In the genomic region with DNA sequence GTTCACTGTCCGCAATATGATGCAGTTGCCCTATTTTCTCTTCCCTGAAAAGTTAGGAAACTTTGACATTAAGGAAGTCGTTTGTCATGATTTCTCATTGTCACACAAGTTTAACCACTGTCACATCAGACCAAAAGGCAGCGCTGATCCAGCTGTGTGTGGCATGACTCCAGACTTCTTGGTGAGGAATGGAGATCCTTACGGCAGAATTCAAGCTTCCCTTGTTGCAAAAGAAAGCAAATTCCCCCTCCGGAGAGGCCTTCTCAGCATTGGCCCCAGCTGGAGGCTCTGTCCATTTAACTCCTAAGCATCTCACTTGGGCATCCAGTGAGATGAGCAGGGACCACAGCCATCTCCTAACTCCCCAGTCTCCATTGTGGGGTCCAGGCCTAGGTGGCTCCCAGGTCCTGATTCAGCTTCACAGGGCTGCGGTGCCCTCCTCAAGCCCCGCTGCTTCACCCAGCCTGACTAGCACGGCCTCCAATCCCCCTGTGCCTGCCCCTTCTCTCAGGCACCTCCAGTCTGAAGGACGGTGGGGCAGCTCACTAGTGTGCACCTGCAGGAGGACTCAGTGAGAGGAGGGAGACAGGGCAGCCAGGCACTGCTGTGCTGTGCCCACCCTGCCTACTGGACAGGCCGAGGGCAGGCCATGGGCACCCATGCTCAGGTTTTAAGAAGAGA, we compare ENCODE assay signal across 1 cellular context.
TF ChIP-seq lines count a peak whose summit lies in the region.

No MANE protein-coding gene starts in this region.

TF ChIP-seq in K562, 482 proteins besides CTCF, POLR2A, EP300 and RAD21 (continued from another document):
- TF ChIP-seq, protein P1, sequence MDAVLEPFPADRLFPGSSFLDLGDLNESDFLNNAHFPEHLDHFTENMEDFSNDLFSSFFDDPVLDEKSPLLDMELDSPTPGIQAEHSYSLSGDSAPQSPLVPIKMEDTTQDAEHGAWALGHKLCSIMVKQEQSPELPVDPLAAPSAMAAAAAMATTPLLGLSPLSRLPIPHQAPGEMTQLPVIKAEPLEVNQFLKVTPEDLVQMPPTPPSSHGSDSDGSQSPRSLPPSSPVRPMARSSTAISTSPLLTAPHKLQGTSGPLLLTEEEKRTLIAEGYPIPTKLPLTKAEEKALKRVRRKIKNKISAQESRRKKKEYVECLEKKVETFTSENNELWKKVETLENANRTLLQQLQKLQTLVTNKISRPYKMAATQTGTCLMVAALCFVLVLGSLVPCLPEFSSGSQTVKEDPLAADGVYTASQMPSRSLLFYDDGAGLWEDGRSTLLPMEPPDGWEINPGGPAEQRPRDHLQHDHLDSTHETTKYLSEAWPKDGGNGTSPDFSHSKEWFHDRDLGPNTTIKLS (IDR thresholded peaks at IDR 0.05; ENCODE audit: borderline replicate concordance, low read depth) = no peak
- no peak for TF ChIP-seq POLR2G (IDR thresholded peaks at IDR 0.05; ENCODE audit: low read depth, low read length)
- TF ChIP-seq NFYB (IDR thresholded peaks at IDR 0.05; ENCODE audit: extremely low read depth, insufficient read length) = no peak
- TF ChIP-seq TCFL5 (CRISPR knock-in tag; conservative IDR thresholded peaks at IDR 0.05) = no peak
- TF ChIP-seq CTBP1 (IDR thresholded peaks at IDR 0.05; ENCODE audit: borderline replicate concordance) = no peak
- no peak for TF ChIP-seq ZNF79 (CRISPR knock-in tag; IDR thresholded peaks at IDR 0.05; ENCODE audit: low read depth)
- TF ChIP-seq, protein P2, sequence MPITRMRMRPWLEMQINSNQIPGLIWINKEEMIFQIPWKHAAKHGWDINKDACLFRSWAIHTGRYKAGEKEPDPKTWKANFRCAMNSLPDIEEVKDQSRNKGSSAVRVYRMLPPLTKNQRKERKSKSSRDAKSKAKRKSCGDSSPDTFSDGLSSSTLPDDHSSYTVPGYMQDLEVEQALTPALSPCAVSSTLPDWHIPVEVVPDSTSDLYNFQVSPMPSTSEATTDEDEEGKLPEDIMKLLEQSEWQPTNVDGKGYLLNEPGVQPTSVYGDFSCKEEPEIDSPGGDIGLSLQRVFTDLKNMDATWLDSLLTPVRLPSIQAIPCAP (CRISPR knock-in tag; IDR thresholded peaks at IDR 0.05; ENCODE audit: borderline replicate concordance) = no peak
- TF ChIP-seq, protein P3, sequence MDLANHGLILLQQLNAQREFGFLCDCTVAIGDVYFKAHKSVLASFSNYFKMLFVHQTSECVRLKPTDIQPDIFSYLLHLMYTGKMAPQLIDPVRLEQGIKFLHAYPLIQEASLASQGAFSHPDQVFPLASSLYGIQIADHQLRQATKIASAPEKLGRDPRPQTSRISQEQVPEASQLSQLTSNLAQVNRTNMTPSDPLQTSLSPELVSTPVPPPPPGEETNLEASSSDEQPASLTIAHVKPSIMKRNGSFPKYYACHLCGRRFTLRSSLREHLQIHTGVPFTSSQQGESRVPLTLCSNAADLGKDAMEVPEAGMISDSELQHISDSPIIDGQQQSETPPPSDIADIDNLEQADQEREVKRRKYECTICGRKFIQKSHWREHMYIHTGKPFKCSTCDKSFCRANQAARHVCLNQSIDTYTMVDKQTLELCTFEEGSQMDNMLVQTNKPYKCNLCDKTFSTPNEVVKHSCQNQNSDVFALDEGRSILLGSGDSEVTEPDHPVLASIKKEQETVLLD (IDR thresholded peaks at IDR 0.05) = no peak
- TF ChIP-seq WHSC1 (IDR thresholded peaks at IDR 0.05; ENCODE audit: low read length) = no peak
- no peak for TF ChIP-seq RBM39 (optimal IDR thresholded peaks at IDR 0.05; ENCODE audit: low read depth, low read length)
- TF ChIP-seq HDAC2 (IDR thresholded peaks at IDR 0.05) = no peak
- no peak for TF ChIP-seq ELF4 (CRISPR knock-in tag; IDR thresholded peaks at IDR 0.05)
- TF ChIP-seq LCOR (CRISPR knock-in tag; IDR thresholded peaks at IDR 0.05) = no peak
- TF ChIP-seq, protein P4, sequence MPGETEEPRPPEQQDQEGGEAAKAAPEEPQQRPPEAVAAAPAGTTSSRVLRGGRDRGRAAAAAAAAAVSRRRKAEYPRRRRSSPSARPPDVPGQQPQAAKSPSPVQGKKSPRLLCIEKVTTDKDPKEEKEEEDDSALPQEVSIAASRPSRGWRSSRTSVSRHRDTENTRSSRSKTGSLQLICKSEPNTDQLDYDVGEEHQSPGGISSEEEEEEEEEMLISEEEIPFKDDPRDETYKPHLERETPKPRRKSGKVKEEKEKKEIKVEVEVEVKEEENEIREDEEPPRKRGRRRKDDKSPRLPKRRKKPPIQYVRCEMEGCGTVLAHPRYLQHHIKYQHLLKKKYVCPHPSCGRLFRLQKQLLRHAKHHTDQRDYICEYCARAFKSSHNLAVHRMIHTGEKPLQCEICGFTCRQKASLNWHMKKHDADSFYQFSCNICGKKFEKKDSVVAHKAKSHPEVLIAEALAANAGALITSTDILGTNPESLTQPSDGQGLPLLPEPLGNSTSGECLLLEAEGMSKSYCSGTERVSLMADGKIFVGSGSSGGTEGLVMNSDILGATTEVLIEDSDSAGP (CRISPR knock-in tag; IDR thresholded peaks at IDR 0.05) = no peak
- TF ChIP-seq, protein P5, sequence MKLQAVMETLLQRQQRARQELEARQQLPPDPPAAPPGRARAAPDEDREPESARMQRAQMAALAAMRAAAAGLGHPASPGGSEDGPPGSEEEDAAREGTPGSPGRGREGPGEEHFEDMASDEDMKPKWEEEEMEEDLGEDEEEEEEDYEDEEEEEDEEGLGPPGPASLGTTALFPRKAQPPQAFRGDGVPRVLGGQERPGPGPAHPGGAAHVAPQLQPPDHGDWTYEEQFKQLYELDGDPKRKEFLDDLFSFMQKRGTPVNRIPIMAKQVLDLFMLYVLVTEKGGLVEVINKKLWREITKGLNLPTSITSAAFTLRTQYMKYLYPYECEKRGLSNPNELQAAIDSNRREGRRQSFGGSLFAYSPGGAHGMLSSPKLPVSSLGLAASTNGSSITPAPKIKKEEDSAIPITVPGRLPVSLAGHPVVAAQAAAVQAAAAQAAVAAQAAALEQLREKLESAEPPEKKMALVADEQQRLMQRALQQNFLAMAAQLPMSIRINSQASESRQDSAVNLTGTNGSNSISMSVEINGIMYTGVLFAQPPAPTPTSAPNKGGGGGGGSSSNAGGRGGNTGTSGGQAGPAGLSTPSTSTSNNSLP (IDR thresholded peaks at IDR 0.05; ENCODE audit: borderline replicate concordance, low read depth, low read length) = no peak
- no peak for TF ChIP-seq ZNF324 (CRISPR knock-in tag; IDR thresholded peaks at IDR 0.05)
- no peak for TF ChIP-seq FOXK1 (CRISPR knock-in tag; IDR thresholded peaks at IDR 0.05; ENCODE audit: borderline replicate concordance)
- TF ChIP-seq COPS2 (conservative IDR thresholded peaks at IDR 0.05) = no peak
